ENCODE assay signal across 18 cellular contexts in genomic region chr18:513826-514530, GRCh38. TPM values are rescaled to one million over a fixed set of nuclear protein-coding genes. Genes with fewer than 3 reads are reported as not detected.
DNase-seq lines count a peak whose midpoint lies in the region; FAIRE-seq and TF ChIP-seq lines count a peak whose summit lies in the region.
"Had no signal": no experiment of that assay in that cellular context is flagged by ENCODE, and none has a peak within 500 bp of the region (broad histone marks: within the 10 kb centered on the region; RNA-seq: fewer than 3 reads in every experiment).

No MANE protein-coding gene starts in this region.

- peaks cover 10% of the 10 kb centered on the region for H3K36me3 Mint-ChIP-seq in endodermal cell (ENCODE audit: low read depth)
- H3K36me3 Mint-ChIP-seq in nephron progenitor cell (ENCODE audit: low read depth) = peaks cover 23% of the 10 kb centered on the region
- no peaks in the 10 kb centered on the region for H3K36me3 Mint-ChIP-seq in activated CD4-positive, alpha-beta T cell treated with anti-CD3 and anti-CD28 coated beads, Interleukin-2, amount 10 ng/mL, durations not matched to agents 7 days and 5 days (ENCODE audit: low read depth)
- H3K36me3 Mint-ChIP-seq: CD4-positive, CD25-positive, alpha-beta regulatory T cell had no signal

- in situ Hi-C loops in GM13976 (cut with MboI; ENCODE audit: low sequenced_read_pairs, unreplicated experiment) = no loop called here

- intact Hi-C loops in A673 (cut with micrococcal nuclease; ENCODE audit: unreplicated experiment) = no loop called here

- DNase-seq in DMS 273 (lab: John Stamatoyannopoulos, UW; ENCODE audit: unreplicated experiment) (peak; percentile 9), DMS 273 treated with DMSO at 0.1 percent for 48 hours (lab: John Stamatoyannopoulos, UW) (no peak), A673 (ENCODE audit: low spot score) (peak; percentile 50), endodermal cell (peak; percentile 20), nephron progenitor cell (no peak), GM19239 (ENCODE audit: insufficient read length, low spot score) (no peak), GM13976 (ENCODE audit: low spot score) (no peak)
- DNase-seq in activated CD4-positive, alpha-beta T cell treated with anti-CD3 and anti-CD28 coated beads, Interleukin-2, amount 10 ng/mL, durations not matched to agents 7 days and 5 days = no peak
- DNase-seq: AML-193; CD4-positive, CD25-positive, alpha-beta regulatory T cell; DMS79; HCEC 1CT; HFFc6 had no signal

- H3K9me3 ChIP-seq in A673 (ENCODE audit: low read depth, low read length, poor library complexity, severe bottlenecking) (no peaks in the 10 kb centered on the region), endodermal cell (ENCODE audit: control insufficient read depth, low read length) (peaks cover 19% of the 10 kb centered on the region)

- H3K4me1 Mint-ChIP-seq in endodermal cell (peaks cover 19% of the 10 kb centered on the region), nephron progenitor cell (peaks cover 28% of the 10 kb centered on the region)
- peaks cover 1% of the 10 kb centered on the region for H3K4me1 Mint-ChIP-seq in activated CD4-positive, alpha-beta T cell treated with anti-CD3 and anti-CD28 coated beads, Interleukin-2, amount 10 ng/mL, durations not matched to agents 7 days and 5 days

- H3K27ac Mint-ChIP-seq in endodermal cell (no peak overlapping the region), nephron progenitor cell (peak overlapping the region; percentile 68)
- H3K27ac Mint-ChIP-seq in activated CD4-positive, alpha-beta T cell treated with anti-CD3 and anti-CD28 coated beads, Interleukin-2, amount 10 ng/mL, durations not matched to agents 7 days and 5 days = no peak overlapping the region
- H3K27ac Mint-ChIP-seq: CD4-positive, CD25-positive, alpha-beta regulatory T cell; HFFc6 had no signal

- 91 to 93% methylated on average over 24 to 36 of the region's 36 CpGs for WGBS in endodermal cell (ENCODE audit: insufficient coverage in 1 of 2, insufficient read length in 1 of 2), 2 experiments

- no peak overlapping the region for H3K9ac ChIP-seq in endodermal cell (ENCODE audit: extremely low read depth, low read length, poor library complexity, severe bottlenecking)
- H3K9ac ChIP-seq: BLaER1 had no signal

- POLR2A ChIA-PET in A673 (lab: Charles Lee; ENCODE audit: low non-redundant PET) = no interaction called here
- POLR2A ChIA-PET in activated CD4-positive, alpha-beta T cell treated with anti-CD3 and anti-CD28 coated beads, Interleukin-2, amount 10 ng/mL, durations not matched to agents 7 days and 5 days (lab: Charles Lee) = no interaction called here

- H3K27me3 ChIP-seq in A673 (replicated peaks; ENCODE audit: insufficient read depth, low read depth, low read length, poor library complexity) = no peaks in the 10 kb centered on the region
- H3K27me3 ChIP-seq in endodermal cell (ENCODE audit: control insufficient read depth, insufficient read depth, low read length, poor library complexity, severe bottlenecking) = no peaks in the 10 kb centered on the region
- H3K27me3 ChIP-seq: BLaER1 had no signal

- no peaks in the 10 kb centered on the region for H3K36me3 ChIP-seq in A673 (ENCODE audit: insufficient read depth, low read length, poor library complexity, severe bottlenecking)
- no peaks in the 10 kb centered on the region for H3K36me3 ChIP-seq in endodermal cell (ENCODE audit: control insufficient read depth, insufficient read depth, low read length)
- H3K36me3 ChIP-seq: BLaER1 had no signal

- TF ChIP-seq CTCF in A673 (conservative IDR thresholded peaks at IDR 0.05; ENCODE audit: low read depth, low read length) (no peak), endodermal cell (conservative IDR thresholded peaks at IDR 0.05) (no peak), nephron progenitor cell (IDR thresholded peaks at IDR 0.05) (no peak), GM13976 (IDR thresholded peaks at IDR 0.05; ENCODE audit: borderline replicate concordance, control extremely low read depth, extremely low read depth, insufficient read depth, missing control alignments) (no peak)

- BruUV-seq in A673 (replicated peaks; lab: Mats Ljungman, UMichigan) = no TSS peak

- H3K4me3 ChIP-seq in A673 (ENCODE audit: low read depth, low read length, poor library complexity, severe bottlenecking) (no peak overlapping the region), endodermal cell (ENCODE audit: low read length) (no peak overlapping the region)
- H3K4me3 ChIP-seq: BLaER1, GM12878 had no signal

- H3K27me3 Mint-ChIP-seq in endodermal cell (ENCODE audit: insufficient read depth) (peaks cover 3% of the 10 kb centered on the region), nephron progenitor cell (ENCODE audit: low read depth, poor library complexity) (peaks cover 3% of the 10 kb centered on the region)
- H3K27me3 Mint-ChIP-seq in activated CD4-positive, alpha-beta T cell treated with anti-CD3 and anti-CD28 coated beads, Interleukin-2, amount 10 ng/mL, durations not matched to agents 7 days and 5 days = no peaks in the 10 kb centered on the region
- H3K27me3 Mint-ChIP-seq: CD4-positive, CD25-positive, alpha-beta regulatory T cell had no signal

- FAIRE-seq in GM19239 (lab: Jason Lieb, UNC) = no peak
- FAIRE-seq: GM12878, H1 had no signal

- no peak overlapping the region for H3K27ac ChIP-seq in A673 (ENCODE audit: low read depth, low read length, poor library complexity, severe bottlenecking)
- H3K27ac ChIP-seq in endodermal cell (ENCODE audit: low read depth, low read length) = no peak overlapping the region
- H3K27ac ChIP-seq: 22Rv1, BLaER1, HL-60 had no signal

- H3K4me3 Mint-ChIP-seq in endodermal cell (no peak overlapping the region), nephron progenitor cell (no peak overlapping the region)
- no peak overlapping the region for H3K4me3 Mint-ChIP-seq in activated CD4-positive, alpha-beta T cell treated with anti-CD3 and anti-CD28 coated beads, Interleukin-2, amount 10 ng/mL, durations not matched to agents 7 days and 5 days
- H3K4me3 Mint-ChIP-seq: CD4-positive, CD25-positive, alpha-beta regulatory T cell; HFFc6 had no signal

- H3K4me1 ChIP-seq in A673 (ENCODE audit: insufficient read depth, low read length, poor library complexity, severe bottlenecking) = no peaks in the 10 kb centered on the region
- H3K4me1 ChIP-seq in endodermal cell (ENCODE audit: control insufficient read depth, insufficient read depth, low read length) = peaks cover 5% of the 10 kb centered on the region

- CTCF ChIA-PET in A673 (lab: Charles Lee) = interaction anchor here (0.6 kb wide), 1 partner anchor 316 kb away, joined by 3 read pairs; no protein-coding TSS in a partner anchor
- CTCF ChIA-PET in activated CD4-positive, alpha-beta T cell treated with anti-CD3 and anti-CD28 coated beads, Interleukin-2, amount 10 ng/mL, durations not matched to agents 7 days and 5 days (lab: Charles Lee) = interaction anchor here (0.6 kb wide), 2 partner anchors 44 to 104 kb away, joined by 3 to 5 read pairs; no protein-coding TSS in a partner anchor

- H3K9me3 Mint-ChIP-seq in endodermal cell = peaks cover 55% of the 10 kb centered on the region
- peaks cover 38% of the 10 kb centered on the region for H3K9me3 Mint-ChIP-seq in nephron progenitor cell
- peaks cover 3% of the 10 kb centered on the region for H3K9me3 Mint-ChIP-seq in activated CD4-positive, alpha-beta T cell treated with anti-CD3 and anti-CD28 coated beads, Interleukin-2, amount 10 ng/mL, durations not matched to agents 7 days and 5 days

RNA-seq across cellular contexts. Expression of gene COLEC12, which starts 13.5 kb away (rescaled TPM):
- 0.86 and 1.5 TPM in 2 replicates for total RNA-seq in A673 (2021)
- 100 to 1,000 TPM; 123 TPM for total RNA-seq in endodermal cell
- polyA plus RNA-seq in endodermal cell (2013, experiment 1 of 2) = 31.1 TPM
- polyA plus RNA-seq in endodermal cell (2013, experiment 2 of 2) = 38.5 TPM
- not detected for total RNA-seq in activated CD4-positive, alpha-beta T cell treated with anti-CD3 and anti-CD28 coated beads, Interleukin-2, amount 10 ng/mL, durations not matched to agents 7 days and 5 days
- total RNA-seq: CD4-positive, CD25-positive, alpha-beta regulatory T cell had no signal
- polyA plus RNA-seq: CD4-positive, CD25-positive, alpha-beta regulatory T cell had no signal

Comparison
In these comparisons a context has a peak if more than half of its experiments do, and no peak if none do; other contexts are left out.
1. DNase-seq: peak in DMS 273 (single experiment), A673 (single experiment) and endodermal cell (single experiment); none in DMS 273 treated with DMSO at 0.1 percent for 48 hours (single experiment), nephron progenitor cell (single experiment), GM19239 (single experiment), GM13976 (single experiment) and activated CD4-positive, alpha-beta T cell treated with anti-CD3 and anti-CD28 coated beads, Interleukin-2, amount 10 ng/mL, durations not matched to agents 7 days and 5 days (single experiment).
2. RNA of gene COLEC12, which starts 13.5 kb away (total RNA-seq): 123 TPM in endodermal cell; 0.86 to 1.5 TPM in A673 and not detected in activated CD4-positive, alpha-beta T cell treated with anti-CD3 and anti-CD28 coated beads, Interleukin-2, amount 10 ng/mL, durations not matched to agents 7 days and 5 days; every median in the first group is over 10 times any median in the second.